28 cellular contexts compared by ENCODE assay signal in the genomic region with DNA sequence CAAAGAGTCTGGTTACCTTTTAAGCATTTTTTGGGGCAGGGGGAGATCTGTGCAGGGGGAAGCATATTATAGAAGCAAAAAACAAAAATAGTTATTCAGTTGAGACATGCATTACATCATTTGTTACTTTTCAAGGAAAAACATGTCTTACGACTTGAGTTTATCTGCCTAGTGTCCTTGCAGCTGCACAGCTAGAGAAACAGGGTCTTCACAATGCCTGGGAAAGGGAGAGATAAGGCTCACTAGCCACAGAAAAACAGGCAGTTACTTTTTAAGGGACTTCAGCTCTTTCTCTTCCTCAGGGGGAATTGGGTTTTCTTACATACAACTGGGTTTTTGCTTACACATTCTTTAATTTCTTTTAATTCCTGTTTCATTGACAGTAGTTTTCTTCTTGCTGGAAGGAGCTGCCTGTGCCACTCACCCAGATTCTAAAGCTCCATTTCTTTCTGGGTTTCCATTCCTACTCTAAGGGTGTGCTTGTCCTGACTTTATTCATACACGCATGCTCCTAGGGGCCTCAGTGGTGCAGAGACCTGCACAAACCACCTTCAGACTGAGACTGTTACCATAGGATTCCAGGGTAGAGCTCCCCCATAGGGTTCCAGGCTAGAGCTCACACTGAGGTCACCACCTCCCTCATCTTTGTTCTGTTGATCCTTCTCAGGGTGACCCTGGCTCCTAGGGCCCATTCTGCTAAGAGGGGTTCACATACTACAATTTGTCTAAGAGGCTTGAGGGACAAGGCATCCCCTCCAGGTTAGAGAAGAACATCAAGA. TPM values are rescaled to one million over a fixed set of nuclear protein-coding genes. Genes with fewer than 3 reads are reported as not detected.
"Had no signal": no experiment of that assay in that cellular context is flagged by ENCODE, and none has a peak within 500 bp of the region (broad histone marks: within the 10 kb centered on the region; RNA-seq: fewer than 3 reads in every experiment).

No MANE protein-coding gene starts in this region.

- H3K27ac ChIP-seq: SJCRH30 had no signal

- H3K27me3 Mint-ChIP-seq: IgD-negative memory B cell had no signal

- H3K27me3 ChIP-seq: SJCRH30 had no signal

- H3K36me3 ChIP-seq: SJCRH30 had no signal

- H3K4me3 Mint-ChIP-seq: IgD-negative memory B cell had no signal

- H3K4me1 ChIP-seq: SJCRH30 had no signal

- DNase-seq: KBM-7, MV-4-11, NCI-H1092, NCI-H1105 treated with DMSO at 0.1 percent for 48 hours, NCI-H1417 treated with DMSO at 0.1 percent for 48 hours, NCI-H146, NCI-H1694 treated with DMSO at 0.1 percent for 48 hours, NCI-H1930, NCI-H2081, NCI-H2107, NCI-H2227 treated with DMSO at 0.1 percent for 48 hours, NCI-H524, NCI-H526 treated with DMSO at 0.1 percent for 48 hours, NCI-H748 treated with DMSO at 0.1 percent for 48 hours, PC-3, SHP77 treated with DMSO at 0.1 percent for 48 hours, SJCRH30, T-helper 1 cell had no signal

- FAIRE-seq: HepG2 had no signal

- H3K4me3 ChIP-seq: SJCRH30 had no signal

- ATAC-seq: HepG2, Panc1, PC-3, Right ventricle myocardium inferior, SK-N-SH treated with all-trans-retinoic acid at 6 μM for 48 hours had no signal

- H3K9me3 ChIP-seq: SJCRH30 had no signal

- H3K27ac Mint-ChIP-seq: IgD-negative memory B cell had no signal

RNA-seq across cellular contexts. Expression of gene UBQLNL, which starts 14.7 kb away (rescaled TPM):
- total RNA-seq: HepG2, HT1080, MCF 10A, NCI-H460, PC-3, RPMI7951, SJCRH30 had no signal
- polyA plus RNA-seq: IgD-negative memory B cell had no signal

RNA-seq across cellular contexts. Expression of gene OR52H1, which starts 17.1 kb away (rescaled TPM):
- total RNA-seq: HepG2, HT1080, LHCN-M2, MCF 10A, NCI-H460, PC-3, Right ventricle myocardium inferior, RPMI7951, SJCRH30 had no signal
- polyA plus RNA-seq: HepG2, IgD-negative memory B cell had no signal

RNA-seq across cellular contexts. Expression of gene UBQLN3, which starts 21.5 kb away (rescaled TPM):
- total RNA-seq: HepG2, HT1080, LHCN-M2, MCF 10A, NCI-H460, PC-3, Right ventricle myocardium inferior, RPMI7951, SJCRH30 had no signal
- polyA plus RNA-seq: IgD-negative memory B cell had no signal

RNA-seq across cellular contexts. Expression of gene OR52D1, which starts 42.8 kb away (rescaled TPM):
- total RNA-seq: HepG2, HT1080, LHCN-M2, MCF 10A, NCI-H460, PC-3, Right ventricle myocardium inferior, RPMI7951, SJCRH30 had no signal
- polyA plus RNA-seq: HepG2, IgD-negative memory B cell had no signal

RNA-seq across cellular contexts. Expression of gene OR52B6, which starts 49.4 kb away (rescaled TPM):
- total RNA-seq: HepG2, HT1080, LHCN-M2, MCF 10A, NCI-H460, PC-3, Right ventricle myocardium inferior, RPMI7951, SJCRH30 had no signal
- polyA plus RNA-seq: HepG2, IgD-negative memory B cell had no signal
